Comparison of ENCODE assay signal across 24 cellular contexts in genomic region chr12:118813778-118814359, GRCh38.
"Had no signal": no experiment of that assay in that cellular context is flagged by ENCODE, and none has a peak within 500 bp of the region (broad histone marks: within the 10 kb centered on the region; RNA-seq: fewer than 3 reads in every experiment).

No MANE protein-coding gene starts in this region.

- H3K4me3 Mint-ChIP-seq: activated naive CD8-positive, alpha-beta T cell; central memory CD8-positive, alpha-beta T cell; effector memory CD8-positive, alpha-beta T cell; immature natural killer cell; naive thymus-derived CD4-positive, alpha-beta T cell; T-helper 1 cell treated with Interleukin-12 subunit alpha and Interleukin-12 subunit beta and Interleukin-4 antibody, amounts not matched to agents 30 μg/mL and 1 μg/mL, for 36 hours had no signal

- H3K4me3 ChIP-seq: adrenal gland, ascending aorta, esophagus squamous epithelium, heart left ventricle, lung, psoas muscle, upper lobe of right lung had no signal

- H3K4me1 ChIP-seq: adrenal gland, ascending aorta, esophagus squamous epithelium, heart left ventricle, psoas muscle, upper lobe of right lung had no signal

- H3K4me1 Mint-ChIP-seq: central memory CD8-positive, alpha-beta T cell; immature natural killer cell; naive thymus-derived CD4-positive, alpha-beta T cell had no signal

- H3K9me3 Mint-ChIP-seq: activated T-helper 2 cell treated with anti-CD3 and anti-CD28 coated beads, Interferon-gamma antibody, Interleukin-2, Interleukin-4, amounts not matched to agents 10 μg/mL and 5 μg/mL and 100 μg/mL, durations not matched to agents 14 hours and 24 hours and 36 hours; T-helper 1 cell treated with Interleukin-12 subunit alpha and Interleukin-12 subunit beta and Interleukin-4 antibody, amounts not matched to agents 30 μg/mL and 1 μg/mL, for 36 hours had no signal

- H3K27me3 ChIP-seq: adrenal gland, ascending aorta, brain microvascular endothelial cell, esophagus squamous epithelium had no signal

- H3K36me3 ChIP-seq: adrenal gland, ascending aorta, brain microvascular endothelial cell, esophagus squamous epithelium, heart left ventricle, upper lobe of right lung had no signal

- H3K9me3 ChIP-seq: adrenal gland, ascending aorta, psoas muscle, upper lobe of right lung had no signal

- H3K27ac ChIP-seq: adrenal gland, ascending aorta, brain microvascular endothelial cell, esophagus squamous epithelium, heart left ventricle, psoas muscle, upper lobe of right lung, VCaP had no signal

- H3K27ac Mint-ChIP-seq: activated naive CD8-positive, alpha-beta T cell; activated T-helper 2 cell treated with anti-CD3 and anti-CD28 coated beads, Interferon-gamma antibody, Interleukin-2, Interleukin-4, amounts not matched to agents 10 μg/mL and 5 μg/mL and 100 μg/mL, durations not matched to agents 14 hours and 24 hours and 36 hours; effector memory CD8-positive, alpha-beta T cell; immature natural killer cell; naive thymus-derived CD4-positive, alpha-beta T cell; T-helper 1 cell treated with Interleukin-12 subunit alpha and Interleukin-12 subunit beta and Interleukin-4 antibody, amounts not matched to agents 30 μg/mL and 1 μg/mL, for 36 hours had no signal

- DNase-seq: activated CD4-positive, CD25-positive, alpha-beta regulatory T cell treated with anti-CD3 and anti-CD28 coated beads, Interleukin-2, amount 50 U/mL, for 72 hours; activated naive CD4-positive, alpha-beta T cell; activated T-cell treated with anti-CD3 and anti-CD28 coated beads, Interleukin-2, amount 50 U/mL, for 1 hour; adrenal gland; brain microvascular endothelial cell; effector memory CD8-positive, alpha-beta T cell; esophagus squamous epithelium; heart left ventricle; immature natural killer cell; naive thymus-derived CD4-positive, alpha-beta T cell; psoas muscle; right cardiac atrium; stimulated activated CD4-positive, alpha-beta T cell treated with anti-CD3 and anti-CD28 coated beads, Interleukin-4, amount 100 ng/mL, for 24 hours; stimulated activated naive CD8-positive, alpha-beta T cell treated with anti-CD3 and anti-CD28 coated beads, Interleukin-15, Interleukin-2, amounts not matched to agents 100 U/mL and 50 U/mL, for 24 hours; T1000; upper lobe of right lung had no signal

- H3K36me3 Mint-ChIP-seq: activated naive CD8-positive, alpha-beta T cell; immature natural killer cell had no signal

- H3K27me3 Mint-ChIP-seq: central memory CD8-positive, alpha-beta T cell; effector memory CD8-positive, alpha-beta T cell had no signal

- ATAC-seq: effector memory CD8-positive, alpha-beta T cell; heart left ventricle; left lobe of liver; naive thymus-derived CD4-positive, alpha-beta T cell; psoas muscle; right cardiac atrium; stimulated activated naive CD8-positive, alpha-beta T cell treated with anti-CD3 and anti-CD28 coated beads, Interleukin-15, Interleukin-2, amounts not matched to agents 100 U/mL and 50 U/mL, for 24 hours; upper lobe of right lung had no signal
